In genomic region chr5:177134653-177135225, GRCh38 we compare ENCODE assay signal across 8 cellular contexts. TPM values are rescaled to one million over a fixed set of nuclear protein-coding genes. Genes with fewer than 3 reads are reported as not detected.
DNase-seq lines count a peak whose midpoint lies in the region; ATAC-seq and TF ChIP-seq lines count a peak whose summit lies in the region.

No MANE protein-coding gene starts in this region.

- H3K27me3 ChIP-seq in testis = no peaks in the 10 kb centered on the region

- peak overlapping the region; percentile 89 for H3K4me3 Mint-ChIP-seq in activated CD8-positive, alpha-beta T cell treated with anti-CD3 and anti-CD28 coated beads for 36 hours
- peak overlapping the region; percentile 85 to 88 (median 87) for H3K4me3 Mint-ChIP-seq in immature natural killer cell

- peak; percentile 61 for DNase-seq in activated effector memory CD4-positive, alpha-beta T cell treated with anti-CD3 and anti-CD28 coated beads, Interleukin-2, amount 50 U/mL, for 16 hours
- no peak for DNase-seq in activated effector memory CD4-positive, alpha-beta T cell treated with Interleukin-2 at 50 U/mL for 16 hours
- peak; percentile 20 for DNase-seq in activated CD8-positive, alpha-beta T cell treated with anti-CD3 and anti-CD28 coated beads for 36 hours
- no peak for DNase-seq in immature natural killer cell
- DNase-seq in testis = no peak
- DNase-seq in activated CD8-positive, alpha-beta memory T cell treated with anti-CD3 and anti-CD28 coated beads, Interleukin-2, amount 50 U/mL, for 48 hours = no peak
- no peak for DNase-seq in NCI-H774 (lab: John Stamatoyannopoulos, UW)
- no peak for DNase-seq in activated CD4-positive, alpha-beta T cell treated with anti-CD3 and anti-CD28 coated beads for 48 hours

- intact Hi-C loops in activated CD8-positive, alpha-beta T cell treated with anti-CD3 and anti-CD28 coated beads for 36 hours (cut with micrococcal nuclease) = no loop called here
- intact Hi-C loops in testis (cut with DNase I; ENCODE audit: low total_unique reads) = no loop called here

- no peaks in the 10 kb centered on the region for H3K9me3 Mint-ChIP-seq in activated CD8-positive, alpha-beta T cell treated with anti-CD3 and anti-CD28 coated beads for 36 hours
- H3K9me3 Mint-ChIP-seq in immature natural killer cell = no peaks in the 10 kb centered on the region

- H3K36me3 Mint-ChIP-seq in activated CD8-positive, alpha-beta T cell treated with anti-CD3 and anti-CD28 coated beads for 36 hours (ENCODE audit: low read depth) = peaks cover 38% of the 10 kb centered on the region
- H3K36me3 Mint-ChIP-seq in immature natural killer cell = peaks cover 8 to 13% (median 10%) of the 10 kb centered on the region in 3 donors

- TF ChIP-seq CTCF in activated CD8-positive, alpha-beta T cell treated with anti-CD3 and anti-CD28 coated beads for 36 hours (IDR thresholded peaks at IDR 0.05) = no peak
- TF ChIP-seq CTCF in testis (IDR thresholded peaks at IDR 0.05) = no peak

- peak overlapping the region; percentile 88 to 91 for H3K27ac ChIP-seq in testis

- no peaks in the 10 kb centered on the region for H3K9me3 ChIP-seq in testis

- H3K4me3 ChIP-seq in testis = peak overlapping the region; percentile 82 to 89

- TF ChIP-seq POLR2A in testis (IDR thresholded peaks at IDR 0.05) = no peak

- H3K4me1 ChIP-seq in testis = peaks cover 10% of the 10 kb centered on the region

- no peaks in the 10 kb centered on the region for H3K36me3 ChIP-seq in testis (ENCODE audit: low read depth, missing control alignments)

- peak overlapping the region; percentile 87 for H3K27ac Mint-ChIP-seq in activated CD8-positive, alpha-beta T cell treated with anti-CD3 and anti-CD28 coated beads for 36 hours
- H3K27ac Mint-ChIP-seq in immature natural killer cell = peak overlapping the region; percentile 76 to 92 (median 90)

- CTCF ChIA-PET in activated CD8-positive, alpha-beta T cell treated with anti-CD3 and anti-CD28 coated beads for 36 hours (lab: Charles Lee) = interaction anchor here (0.7 to 3.7 kb wide), 4 partner anchors 12 to 310 kb away, joined by 3 to 36 read pairs (median 3); no protein-coding TSS in a partner anchor

- 8 to 9% methylated on average over 12 to 13 of the region's 13 CpGs for WGBS in testis, 2 donors

- no peaks in the 10 kb centered on the region for H3K27me3 Mint-ChIP-seq in activated CD8-positive, alpha-beta T cell treated with anti-CD3 and anti-CD28 coated beads for 36 hours
- peaks cover 4 to 12% (median 6%) of the 10 kb centered on the region in 3 donors for H3K27me3 Mint-ChIP-seq in immature natural killer cell (ENCODE audit: low read depth in 3 of 3)

- ATAC-seq in activated CD8-positive, alpha-beta T cell treated with anti-CD3 and anti-CD28 coated beads for 36 hours = no peak

- POLR2A ChIA-PET in activated CD8-positive, alpha-beta T cell treated with anti-CD3 and anti-CD28 coated beads for 36 hours (lab: Charles Lee) = interaction anchor here (0.6 to 1.3 kb wide), 6 partner anchors 9 to 225 kb away, joined by 3 to 5 read pairs (median 3); no protein-coding TSS in a partner anchor

- H3K4me1 Mint-ChIP-seq in activated CD8-positive, alpha-beta T cell treated with anti-CD3 and anti-CD28 coated beads for 36 hours (ENCODE audit: low read depth) = peaks cover 34% of the 10 kb centered on the region
- peaks cover 36 to 44% of the 10 kb centered on the region in 2 donors for H3K4me1 Mint-ChIP-seq in immature natural killer cell

RNA-seq across cellular contexts. Expression of gene NSD1, which starts 1.2 kb away (rescaled TPM):
- 10 to 100 TPM; 60.1 to 64.8 TPM for total RNA-seq in activated CD8-positive, alpha-beta T cell treated with anti-CD3 and anti-CD28 coated beads for 36 hours
- polyA plus RNA-seq in immature natural killer cell (10 to 100 TPM; 17.3 to 92.9 (median 19.7) TPM), testis (ENCODE audit: insufficient read depth, low read depth, low replicate concordance) (66.0 TPM)
- total RNA-seq in testis = 10 to 100 TPM; 71.2 to 86.6 TPM

RNA-seq across cellular contexts. Expression of gene FGFR4, which starts 48.0 kb away (rescaled TPM):
- 1 to 10 TPM; 1.3 to 2.2 TPM for total RNA-seq in activated CD8-positive, alpha-beta T cell treated with anti-CD3 and anti-CD28 coated beads for 36 hours
- not detected for polyA plus RNA-seq in immature natural killer cell
- 10 to 100 TPM in 1 of 2 donors, 1 to 10 TPM in 1; 9.7 to 10.3 TPM for total RNA-seq in testis
- 7.8 TPM for polyA plus RNA-seq in testis (ENCODE audit: insufficient read depth, low read depth, low replicate concordance)

Comparison
In these comparisons a context has a peak if more than half of its experiments do, and no peak if none do; other contexts are left out.
1. DNase-seq: peak in activated effector memory CD4-positive, alpha-beta T cell treated with anti-CD3 and anti-CD28 coated beads, Interleukin-2, amount 50 U/mL, for 16 hours (single experiment) and activated CD8-positive, alpha-beta T cell treated with anti-CD3 and anti-CD28 coated beads for 36 hours (single experiment); none in activated effector memory CD4-positive, alpha-beta T cell treated with Interleukin-2 at 50 U/mL for 16 hours (single experiment), immature natural killer cell (0 of 3), testis (single experiment), activated CD8-positive, alpha-beta memory T cell treated with anti-CD3 and anti-CD28 coated beads, Interleukin-2, amount 50 U/mL, for 48 hours (single experiment), NCI-H774 (single experiment) and activated CD4-positive, alpha-beta T cell treated with anti-CD3 and anti-CD28 coated beads for 48 hours (single experiment).